ENCODE assay signal across 1 cellular context in genomic region chr2:96887419-96888081, GRCh38.
TF ChIP-seq lines count a peak whose summit lies in the region.

No MANE protein-coding gene starts in this region.

TF ChIP-seq in HepG2, 621 proteins besides CTCF, POLR2A, EP300 and RAD21:
- TF ChIP-seq ATF7 (IDR thresholded peaks at IDR 0.05) (no peak), ATF7 (CRISPR knock-in tag; IDR thresholded peaks at IDR 0.05) (no peak), ZNF747 (CRISPR knock-in tag; IDR thresholded peaks at IDR 0.05; ENCODE audit: borderline replicate concordance) (no peak), SSRP1 (CRISPR knock-in tag; IDR thresholded peaks at IDR 0.05) (no peak), CEBPB (IDR thresholded peaks at IDR 0.05; ENCODE audit: borderline replicate concordance, low read depth, low read length) (no peak), ZNF580 (CRISPR knock-in tag; IDR thresholded peaks at IDR 0.05; ENCODE audit: borderline replicate concordance, low read depth) (no peak), TAF15 (IDR thresholded peaks at IDR 0.05; ENCODE audit: low read depth, low read length, poor library complexity, severe bottlenecking) (no peak), ZNF768 (CRISPR knock-in tag; IDR thresholded peaks at IDR 0.05) (no peak), PCBP2 (optimal IDR thresholded peaks at IDR 0.05; ENCODE audit: low read depth, low read length, poor library complexity, severe bottlenecking) (no peak), ETV5 (CRISPR knock-in tag; IDR thresholded peaks at IDR 0.05; ENCODE audit: borderline replicate concordance) (no peak), ZNF737 (CRISPR knock-in tag; IDR thresholded peaks at IDR 0.05; ENCODE audit: borderline replicate concordance) (no peak), SMARCE1 (IDR thresholded peaks at IDR 0.05; ENCODE audit: borderline replicate concordance) (no peak), MTERF4 (CRISPR knock-in tag; IDR thresholded peaks at IDR 0.05) (no peak), ZMAT5 (CRISPR knock-in tag; IDR thresholded peaks at IDR 0.05; ENCODE audit: borderline replicate concordance, low read depth) (no peak), ZEB1 (IDR thresholded peaks at IDR 0.05; ENCODE audit: insufficient replicate concordance, low read depth) (no peak)
TF ChIP-seq in HepG2: peak in this region for 0.
